ENCODE assay signal across 16 cellular contexts in the genomic region with DNA sequence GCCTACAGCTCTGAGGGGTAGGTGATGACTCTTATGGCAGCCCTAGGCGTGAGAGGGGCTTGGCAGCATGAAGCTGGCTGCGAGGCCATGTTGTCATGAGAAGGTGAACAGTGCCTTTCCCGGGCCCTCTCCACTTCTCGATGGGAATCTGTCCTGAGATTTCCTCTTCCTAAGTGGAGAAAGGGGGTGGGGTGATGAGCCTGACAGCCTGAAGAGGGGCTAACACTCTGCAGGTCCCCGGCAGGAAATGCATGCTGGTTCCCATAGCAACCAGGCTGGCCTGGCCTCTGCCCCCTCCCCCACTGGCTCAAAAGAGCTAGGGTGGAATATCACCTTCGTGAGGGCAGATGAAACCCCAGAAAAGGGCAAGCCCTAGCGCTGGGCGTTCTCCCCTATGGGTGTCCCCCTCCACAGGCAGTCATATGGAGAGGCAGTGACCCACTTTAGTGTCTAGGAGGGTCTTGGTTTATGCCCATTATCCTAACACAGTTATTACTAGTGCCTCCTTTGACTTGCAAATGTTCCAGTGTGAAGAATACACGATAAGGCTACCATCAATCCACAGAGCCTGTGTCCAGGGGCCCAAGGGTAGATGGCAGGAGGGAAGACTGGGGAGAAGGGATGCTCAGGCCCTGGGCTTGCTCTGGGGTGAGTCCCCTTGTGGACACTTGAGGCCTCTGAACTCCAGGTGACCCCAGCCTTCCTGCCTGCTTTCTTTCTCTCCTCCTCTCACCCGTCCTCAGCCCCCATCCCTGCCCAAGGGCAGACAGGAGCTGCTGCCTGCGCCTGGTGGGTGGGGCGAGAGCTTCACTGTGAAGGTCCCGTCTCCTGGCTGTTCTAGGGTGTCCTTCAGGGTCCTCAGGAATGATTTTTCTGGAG. TPM values are rescaled to one million over a fixed set of nuclear protein-coding genes. Genes with fewer than 3 reads are reported as not detected.
DNase-seq lines count a peak whose midpoint lies in the region; ATAC-seq and TF ChIP-seq lines count a peak whose summit lies in the region.
"Had no signal": no experiment of that assay in that cellular context is flagged by ENCODE, and none has a peak within 500 bp of the region (broad histone marks: within the 10 kb centered on the region; RNA-seq: fewer than 3 reads in every experiment).

No MANE protein-coding gene starts in this region.

- ATAC-seq in WTC11 (peak; percentile 82), GM21390 (IDR thresholded peaks at IDR 0.05; ENCODE audit: unreplicated experiment) (no peak)
- ATAC-seq: CD8-positive, alpha-beta T cell; heart left ventricle had no signal

- H3K9me3 Mint-ChIP-seq in WTC11, result no peaks in the 10 kb centered on the region
- H3K9me3 Mint-ChIP-seq in nephron progenitor cell, result no peaks in the 10 kb centered on the region
- H3K9me3 Mint-ChIP-seq: activated T-helper 2 cell treated with anti-CD3 and anti-CD28 coated beads, Interferon-gamma antibody, Interleukin-2, Interleukin-4, amounts not matched to agents 10 μg/mL and 5 μg/mL and 100 μg/mL, durations not matched to agents 14 hours and 24 hours and 36 hours; CD8-positive, alpha-beta T cell had no signal

- DNase-seq in H7, result peak; percentile 90
- DNase-seq in NCI-H1092 treated with DMSO at 0.1 percent for 48 hours (lab: John Stamatoyannopoulos, UW), result peak; percentile 12
- DNase-seq in WTC11 (ENCODE audit: low spot score), result peak; percentile 82
- peak; percentile 73 for DNase-seq in nephron progenitor cell
- DNase-seq in anterior cingulate cortex (lab: John Stamatoyannopoulos, UW), result no peak
- DNase-seq in ascending aorta (ENCODE audit: low spot score in 2 of 2), result no peak
- DNase-seq: activated CD4-positive, alpha-beta T cell treated with anti-CD3 and anti-CD28 coated beads, Interleukin-2, amount 50 U/mL, for 4 hours; CD8-positive, alpha-beta T cell; heart left ventricle; NCI-H2171 treated with DMSO at 0.1 percent for 48 hours; stimulated activated CD4-positive, alpha-beta T cell treated with anti-CD3 and anti-CD28 coated beads, Interleukin-12 subunit alpha, Interleukin-12 subunit beta, amount 100 ng/mL, for 4 hours; T1000 had no signal

- no peak overlapping the region for H3K4me3 ChIP-seq in H7 (ENCODE audit: insufficient read depth, low read depth, low read length)
- no peak overlapping the region for H3K4me3 ChIP-seq in ascending aorta
- H3K4me3 ChIP-seq: heart left ventricle, thoracic aorta had no signal

- POLR2A ChIA-PET in WTC11 (lab: Charles Lee), result interaction anchor here (1.5 to 1.7 kb wide), 2 partner anchors 13 to 137 kb away, joined by 4 to 5 read pairs; a partner anchor contains a TSS

- intact Hi-C loops in ascending aorta (cut with DNase I), result no loop called here

- CTCF ChIA-PET in WTC11 (lab: Charles Lee), result interaction anchor here (0.5 to 3.9 kb wide), 21 partner anchors 9 to 233 kb away, joined by 3 to 37 read pairs (median 4); a partner anchor contains a TSS

- H3K27me3 ChIP-seq in H7 (ENCODE audit: control insufficient read depth, insufficient read depth, low read length) (peaks cover 39% of the 10 kb centered on the region), ascending aorta (no peaks in the 10 kb centered on the region)

- peak overlapping the region; percentile 45 for H3K4me3 Mint-ChIP-seq in WTC11
- H3K4me3 Mint-ChIP-seq in nephron progenitor cell, result peak overlapping the region; percentile 70
- H3K4me3 Mint-ChIP-seq: CD8-positive, alpha-beta T cell had no signal

- H3K36me3 Mint-ChIP-seq in WTC11 (peaks cover 7% of the 10 kb centered on the region), nephron progenitor cell (ENCODE audit: low read depth) (peaks cover 55% of the 10 kb centered on the region)
- H3K36me3 Mint-ChIP-seq: CD8-positive, alpha-beta T cell had no signal

- no peak overlapping the region for H3K27ac ChIP-seq in ascending aorta
- H3K27ac ChIP-seq: heart left ventricle, KMS-11, thoracic aorta had no signal

- H3K36me3 ChIP-seq in H7 (replicated peaks; ENCODE audit: control insufficient read depth, insufficient read depth, low read length) (no peaks in the 10 kb centered on the region), ascending aorta (peaks cover 0 to 16% of the 10 kb centered on the region in 2 donors)
- H3K36me3 ChIP-seq: thoracic aorta had no signal

- H3K27me3 Mint-ChIP-seq in WTC11 (ENCODE audit: low read depth) (peaks cover 45% of the 10 kb centered on the region), nephron progenitor cell (ENCODE audit: low read depth, poor library complexity) (peaks cover 4% of the 10 kb centered on the region)

- H3K9me3 ChIP-seq in ascending aorta, result no peaks in the 10 kb centered on the region
- H3K9me3 ChIP-seq: heart left ventricle, thoracic aorta had no signal

- TF ChIP-seq CTCF in WTC11 (IDR thresholded peaks at IDR 0.05), result no peak
- no peak for TF ChIP-seq CTCF in nephron progenitor cell (IDR thresholded peaks at IDR 0.05)
- no peak for TF ChIP-seq CTCF in ascending aorta (IDR thresholded peaks at IDR 0.05)

- peaks cover 0 to 1% of the 10 kb centered on the region in 2 donors for H3K4me1 ChIP-seq in ascending aorta

- H3K4me1 Mint-ChIP-seq in WTC11 (peaks cover 61% of the 10 kb centered on the region), nephron progenitor cell (peaks cover 92% of the 10 kb centered on the region)

- no peak overlapping the region for H3K27ac Mint-ChIP-seq in WTC11
- peak overlapping the region; percentile 88 for H3K27ac Mint-ChIP-seq in nephron progenitor cell
- H3K27ac Mint-ChIP-seq: activated T-helper 2 cell treated with anti-CD3 and anti-CD28 coated beads, Interferon-gamma antibody, Interleukin-2, Interleukin-4, amounts not matched to agents 10 μg/mL and 5 μg/mL and 100 μg/mL, durations not matched to agents 14 hours and 24 hours and 36 hours; CD8-positive, alpha-beta T cell had no signal

TF ChIP-seq in WTC11, 78 proteins besides CTCF, POLR2A, EP300 and RAD21:
- no peak for TF ChIP-seq SP1 (CRISPR knock-in tag; conservative IDR thresholded peaks at IDR 0.05)
- TF ChIP-seq, protein P1, sequence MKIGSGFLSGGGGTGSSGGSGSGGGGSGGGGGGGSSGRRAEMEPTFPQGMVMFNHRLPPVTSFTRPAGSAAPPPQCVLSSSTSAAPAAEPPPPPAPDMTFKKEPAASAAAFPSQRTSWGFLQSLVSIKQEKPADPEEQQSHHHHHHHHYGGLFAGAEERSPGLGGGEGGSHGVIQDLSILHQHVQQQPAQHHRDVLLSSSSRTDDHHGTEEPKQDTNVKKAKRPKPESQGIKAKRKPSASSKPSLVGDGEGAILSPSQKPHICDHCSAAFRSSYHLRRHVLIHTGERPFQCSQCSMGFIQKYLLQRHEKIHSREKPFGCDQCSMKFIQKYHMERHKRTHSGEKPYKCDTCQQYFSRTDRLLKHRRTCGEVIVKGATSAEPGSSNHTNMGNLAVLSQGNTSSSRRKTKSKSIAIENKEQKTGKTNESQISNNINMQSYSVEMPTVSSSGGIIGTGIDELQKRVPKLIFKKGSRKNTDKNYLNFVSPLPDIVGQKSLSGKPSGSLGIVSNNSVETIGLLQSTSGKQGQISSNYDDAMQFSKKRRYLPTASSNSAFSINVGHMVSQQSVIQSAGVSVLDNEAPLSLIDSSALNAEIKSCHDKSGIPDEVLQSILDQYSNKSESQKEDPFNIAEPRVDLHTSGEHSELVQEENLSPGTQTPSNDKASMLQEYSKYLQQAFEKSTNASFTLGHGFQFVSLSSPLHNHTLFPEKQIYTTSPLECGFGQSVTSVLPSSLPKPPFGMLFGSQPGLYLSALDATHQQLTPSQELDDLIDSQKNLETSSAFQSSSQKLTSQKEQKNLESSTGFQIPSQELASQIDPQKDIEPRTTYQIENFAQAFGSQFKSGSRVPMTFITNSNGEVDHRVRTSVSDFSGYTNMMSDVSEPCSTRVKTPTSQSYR (CRISPR knock-in tag; IDR thresholded peaks at IDR 0.05), result peak; percentile 88
- TF ChIP-seq ZBTB21 (CRISPR knock-in tag; IDR thresholded peaks at IDR 0.05; ENCODE audit: borderline replicate concordance), result peak; percentile 20; the same call in 1 of the 2 replicates

RNA-seq across cellular contexts. Expression of a gene that starts 13.2 kb away (rescaled TPM):
- total RNA-seq in H7 (2014; rRNA removed; shearing (Covaris generic)), result 8.4 and 11.1 TPM in 2 replicates
- total RNA-seq in WTC11 (2021) (5.3 to 11.4 TPM (median 6.3 TPM) in 3 replicates), ascending aorta (1.2 TPM)
- total RNA-seq: activated T-helper 2 cell treated with anti-CD3 and anti-CD28 coated beads, Interferon-gamma antibody, Interleukin-2, Interleukin-4, amounts not matched to agents 10 μg/mL and 5 μg/mL and 100 μg/mL, durations not matched to agents 14 hours and 24 hours and 36 hours; CD8-positive, alpha-beta T cell had no signal

Comparison
In these comparisons a context has a peak if more than half of its experiments do, and no peak if none do; other contexts are left out.
1. DNase-seq: peak in H7 (single experiment), NCI-H1092 treated with DMSO at 0.1 percent for 48 hours (single experiment), WTC11 (single experiment) and nephron progenitor cell (single experiment); none in anterior cingulate cortex (0 of 58) and ascending aorta (0 of 2).